Comparison of ENCODE assay signal across 11 cellular contexts in the genomic region with DNA sequence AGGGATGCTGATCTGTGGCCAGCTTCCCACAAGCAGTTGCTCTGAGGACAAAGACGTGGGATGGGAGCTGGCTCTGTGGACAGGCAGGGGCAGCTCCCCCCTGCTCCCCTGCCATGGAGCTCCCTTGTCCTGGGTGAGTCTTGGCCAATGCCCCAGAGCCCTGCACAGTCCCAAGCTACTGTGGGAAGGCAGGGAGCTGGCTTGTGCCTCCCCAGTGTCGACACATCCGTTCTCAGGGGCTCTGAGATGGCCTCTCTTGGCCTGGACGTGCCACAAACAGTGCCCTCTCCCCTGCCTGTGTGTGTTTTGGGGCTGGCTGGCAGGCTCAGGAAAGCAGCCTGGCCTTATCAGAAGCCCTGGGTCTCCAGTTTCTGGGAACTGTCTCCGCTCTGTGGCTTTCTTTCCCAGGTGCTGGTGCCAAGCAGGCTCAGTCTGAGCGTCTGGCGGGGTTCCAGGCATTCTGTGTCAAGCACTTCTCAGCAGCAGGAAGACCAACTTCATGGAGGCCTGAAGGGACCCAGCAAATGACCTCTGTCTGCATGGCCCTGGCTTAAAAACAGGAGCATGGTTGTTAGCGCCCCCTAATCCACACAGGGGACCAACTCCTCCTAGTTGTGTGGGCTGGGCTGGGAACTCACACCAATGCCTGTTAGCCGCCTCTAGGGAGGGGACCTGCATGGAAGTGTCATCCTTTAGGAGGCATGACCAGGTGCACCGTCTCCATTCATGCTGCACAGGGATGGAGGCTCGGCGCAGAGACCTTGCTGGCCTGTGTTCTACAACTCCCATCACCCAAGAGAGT.
A peak's percentile ranks its signal among the peaks of the same experiment; 100 is the strongest.
DNase-seq lines count a peak whose midpoint lies in the region; ATAC-seq and TF ChIP-seq lines count a peak whose summit lies in the region.
"Had no signal": no experiment of that assay in that cellular context is flagged by ENCODE, and none has a peak within 500 bp of the region (broad histone marks: within the 10 kb centered on the region; RNA-seq: fewer than 3 reads in every experiment).

No MANE protein-coding gene starts in this region.

- ATAC-seq in naive thymus-derived CD4-positive, alpha-beta T cell = no peak
- ATAC-seq in HG02870 (IDR thresholded peaks at IDR 0.05; ENCODE audit: unreplicated experiment) = no peak

- no peaks in the 10 kb centered on the region for H3K9me3 ChIP-seq in neural progenitor cell (ENCODE audit: low read depth)
- H3K9me3 ChIP-seq in naive thymus-derived CD4-positive, alpha-beta T cell (ENCODE audit: control insufficient read depth in 2 of 3, low read length in 3 of 3) = no peaks in the 10 kb centered on the region

- no peaks in the 10 kb centered on the region for H3K27me3 ChIP-seq in neural progenitor cell
- no peaks in the 10 kb centered on the region for H3K27me3 ChIP-seq in naive thymus-derived CD4-positive, alpha-beta T cell (ENCODE audit: control insufficient read depth in 2 of 2, insufficient read depth in 2 of 2, low read length in 2 of 2)

- TF ChIP-seq CTCF in fibroblast of mammary gland (conservative IDR thresholded peaks at IDR 0.05; ENCODE audit: control insufficient read depth, insufficient read depth, low read depth, low read length) (no peak), neural progenitor cell (IDR thresholded peaks at IDR 0.05) (peak; percentile 24), osteocyte (IDR thresholded peaks at IDR 0.05) (no peak)

- peaks cover 14% of the 10 kb centered on the region for H3K4me1 ChIP-seq in neural progenitor cell
- no peaks in the 10 kb centered on the region for H3K4me1 ChIP-seq in naive thymus-derived CD4-positive, alpha-beta T cell (ENCODE audit: control insufficient read depth in 2 of 2, insufficient read depth in 2 of 2, low read length in 2 of 2)

- peak; percentile 18 for DNase-seq in COLO668 (lab: John Stamatoyannopoulos, UW; ENCODE audit: unreplicated experiment)
- peak; percentile 69 for DNase-seq in NCI-H446 treated with DMSO at 0.1 percent for 48 hours (lab: John Stamatoyannopoulos, UW)
- peak; percentile 21 for DNase-seq in fibroblast of mammary gland (ENCODE audit: low read depth)
- DNase-seq in neural progenitor cell (ENCODE audit: low spot score) = peak; percentile 35
- DNase-seq in naive thymus-derived CD4-positive, alpha-beta T cell = no peak
- DNase-seq in NCI-H1436 (lab: John Stamatoyannopoulos, UW) = no peak
- no peak for DNase-seq in osteocyte (ENCODE audit: extremely low spot score, unreplicated experiment)

- intact Hi-C loops in naive thymus-derived CD4-positive, alpha-beta T cell (cut with micrococcal nuclease) = no loop called here

- no peak overlapping the region for H3K27ac ChIP-seq in neural progenitor cell
- no peak overlapping the region for H3K27ac ChIP-seq in naive thymus-derived CD4-positive, alpha-beta T cell (ENCODE audit: low read depth, low read length)

- POLR2A ChIA-PET in naive thymus-derived CD4-positive, alpha-beta T cell (lab: Charles Lee) = no interaction called here

- H3K4me3 ChIP-seq in fibroblast of mammary gland (ENCODE audit: control insufficient read depth, low read depth, low read length) (no peak overlapping the region), neural progenitor cell (no peak overlapping the region)
- H3K4me3 ChIP-seq in naive thymus-derived CD4-positive, alpha-beta T cell (ENCODE audit: low read length) = no peak overlapping the region

- no peaks in the 10 kb centered on the region for H3K36me3 ChIP-seq in neural progenitor cell
- H3K36me3 ChIP-seq in naive thymus-derived CD4-positive, alpha-beta T cell (ENCODE audit: control insufficient read depth in 2 of 3, insufficient read depth in 3 of 3, low read length in 3 of 3) = no peaks in the 10 kb centered on the region

- H3K27me3 Mint-ChIP-seq in neural progenitor cell (ENCODE audit: insufficient read depth, low read depth) (peaks cover 12% of the 10 kb centered on the region), osteocyte (ENCODE audit: unreplicated experiment) (peaks cover 38% of the 10 kb centered on the region)
- peaks cover 0 to 19% (median 11%) of the 10 kb centered on the region in 5 donors for H3K27me3 Mint-ChIP-seq in naive thymus-derived CD4-positive, alpha-beta T cell

- H3K27ac Mint-ChIP-seq in neural progenitor cell = peak overlapping the region; percentile 99
- H3K27ac Mint-ChIP-seq in naive thymus-derived CD4-positive, alpha-beta T cell = no peak overlapping the region
- no peak overlapping the region for H3K27ac Mint-ChIP-seq in osteocyte (ENCODE audit: unreplicated experiment)
- H3K27ac Mint-ChIP-seq: activated naive CD8-positive, alpha-beta T cell; B cell had no signal

- no peak overlapping the region for H2AFZ ChIP-seq in neural progenitor cell (replicated peaks)

- H3K9me3 Mint-ChIP-seq in neural progenitor cell = peaks cover 4% of the 10 kb centered on the region
- H3K9me3 Mint-ChIP-seq in naive thymus-derived CD4-positive, alpha-beta T cell = no peaks in the 10 kb centered on the region
- no peaks in the 10 kb centered on the region for H3K9me3 Mint-ChIP-seq in osteocyte (ENCODE audit: unreplicated experiment)
- H3K9me3 Mint-ChIP-seq: immature natural killer cell had no signal

- H4K20me1 ChIP-seq in neural progenitor cell (ENCODE audit: low read depth) = no peaks in the 10 kb centered on the region

- peaks cover 8% of the 10 kb centered on the region for H3F3A ChIP-seq in neural progenitor cell (ENCODE audit: low read depth)

- CTCF ChIA-PET in naive thymus-derived CD4-positive, alpha-beta T cell (lab: Charles Lee) = no interaction called here

- H3K4me1 Mint-ChIP-seq in neural progenitor cell (peaks cover 61% of the 10 kb centered on the region), osteocyte (ENCODE audit: unreplicated experiment) (peaks cover 12% of the 10 kb centered on the region)
- peaks cover 0 to 10% (median 8%) of the 10 kb centered on the region in 7 donors for H3K4me1 Mint-ChIP-seq in naive thymus-derived CD4-positive, alpha-beta T cell

- no peak overlapping the region for H3K4me2 ChIP-seq in neural progenitor cell

- no peaks in the 10 kb centered on the region for H3K36me3 Mint-ChIP-seq in neural progenitor cell
- H3K36me3 Mint-ChIP-seq in naive thymus-derived CD4-positive, alpha-beta T cell = no peaks in the 10 kb centered on the region
- H3K36me3 Mint-ChIP-seq in osteocyte (ENCODE audit: unreplicated experiment) = no peaks in the 10 kb centered on the region
- H3K36me3 Mint-ChIP-seq: activated naive CD8-positive, alpha-beta T cell; immature natural killer cell had no signal

- H3K9ac ChIP-seq in neural progenitor cell = no peak overlapping the region

- no peaks in the 10 kb centered on the region for H3K79me2 ChIP-seq in neural progenitor cell (ENCODE audit: low read depth)

- H3K4me3 Mint-ChIP-seq in neural progenitor cell = peak overlapping the region; percentile 43
- H3K4me3 Mint-ChIP-seq in naive thymus-derived CD4-positive, alpha-beta T cell = no peak overlapping the region
- no peak overlapping the region for H3K4me3 Mint-ChIP-seq in osteocyte (ENCODE audit: unreplicated experiment)
- H3K4me3 Mint-ChIP-seq: activated naive CD8-positive, alpha-beta T cell; B cell; immature natural killer cell had no signal

Comparison
In these comparisons a context has a peak if more than half of its experiments do, and no peak if none do; other contexts are left out.
1. DNase-seq: peak in COLO668 (single experiment), NCI-H446 treated with DMSO at 0.1 percent for 48 hours (single experiment), fibroblast of mammary gland (single experiment) and neural progenitor cell (single experiment); none in naive thymus-derived CD4-positive, alpha-beta T cell (0 of 9), NCI-H1436 (single experiment) and osteocyte (single experiment).